Comparison of ENCODE assay signal across 11 cellular contexts in the genomic region with DNA sequence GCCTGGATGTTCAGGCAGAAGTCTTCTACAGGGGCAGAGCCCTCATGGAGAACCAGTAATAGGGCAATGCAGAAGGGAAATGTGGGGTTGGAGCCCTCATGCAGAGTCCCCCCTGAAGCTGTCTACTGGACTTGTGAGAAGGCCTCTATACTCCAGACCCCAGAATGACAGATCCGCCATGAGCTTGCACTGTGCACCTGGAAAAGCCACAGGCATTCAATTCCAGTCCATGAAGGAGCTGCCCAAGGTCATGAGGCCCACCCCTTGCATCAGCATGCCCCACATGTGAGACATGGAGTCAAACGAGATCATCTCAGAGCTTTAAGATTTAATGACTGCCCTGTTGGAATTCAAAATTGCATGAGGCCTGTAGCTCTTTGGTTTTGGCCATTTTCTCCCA. TPM values are rescaled to one million over a fixed set of nuclear protein-coding genes. Genes with fewer than 3 reads are reported as not detected.
"Had no signal": no experiment of that assay in that cellular context is flagged by ENCODE, and none has a peak within 500 bp of the region (broad histone marks: within the 10 kb centered on the region; RNA-seq: fewer than 3 reads in every experiment).

No MANE protein-coding gene starts in this region.

- H3K4me3 Mint-ChIP-seq: GM23338, H9, HFFc6 had no signal

- H3K4me3 ChIP-seq: GM23248, GM23338, HAP-1 had no signal

- H3K36me3 ChIP-seq: HAP-1 had no signal

- DNase-seq: GM23248, GOT3, H7, H9, HCEC 1CT, HFFc6 had no signal

- H3K9me3 ChIP-seq: HAP-1 had no signal

- H3K27ac Mint-ChIP-seq: GM23338, H9, HFFc6 had no signal

- H3K9ac ChIP-seq: GM23248 had no signal

- H3K4me1 ChIP-seq: HAP-1 had no signal

- H3K4me1 Mint-ChIP-seq: GM23338, H9 had no signal

- H3K27ac ChIP-seq: GM23248 had no signal

- ATAC-seq: GM23338, HCT116 had no signal

RNA-seq across cellular contexts. Expression of gene ZNF679, which starts 4.9 kb away (rescaled TPM):
- total RNA-seq: GM23248, GM23338, H1, H4, H7, H9, HFFc6 had no signal
- polyA plus RNA-seq: GM23248, GM23338, H1 had no signal

RNA-seq across cellular contexts. Expression of gene ZNF735, which starts 16.4 kb away (rescaled TPM):
- total RNA-seq: GM23248, GM23338, H1, H4, H7, H9, HFFc6 had no signal
- polyA plus RNA-seq: GM23248, GM23338, H1 had no signal
